Comparison of ENCODE assay signal across 1 cellular context in genomic region chr12:56333679-56334489, GRCh38.
TF ChIP-seq lines count a peak whose summit lies in the region.

PAN2 (minus strand) TSS chr12:56334000; CDS start chr12:56333094, 906 bp downstream.

TF ChIP-seq in K562, 482 proteins besides CTCF, POLR2A, EP300 and RAD21 (continued from another document and continues in another):
- peak; percentile 92 for TF ChIP-seq MGA (IDR thresholded peaks at IDR 0.05)
- 0 out of 2 replicates have a peak, but pooled peaks have one; percentile 43 for TF ChIP-seq ZNF41 (CRISPR knock-in tag; conservative IDR thresholded peaks at IDR 0.05)
- TF ChIP-seq CBX2 (IDR thresholded peaks at IDR 0.05; ENCODE audit: insufficient read depth, low read length, poor library complexity, severe bottlenecking): no peak
- TF ChIP-seq ZNF146 (CRISPR knock-in tag; IDR thresholded peaks at IDR 0.05; ENCODE audit: unreplicated experiment): no peak
- no peak for TF ChIP-seq CAMTA2 (CRISPR knock-in tag; conservative IDR thresholded peaks at IDR 0.05)
- no peak for TF ChIP-seq CCAR2 (IDR thresholded peaks at IDR 0.05; ENCODE audit: low read depth, low read length)
- peak; percentile 31; the same call in 1 of the 2 replicates for TF ChIP-seq ZBTB17 (CRISPR knock-in tag; IDR thresholded peaks at IDR 0.05)
- TF ChIP-seq RBFOX2 (IDR thresholded peaks at IDR 0.05; ENCODE audit: low read depth, low read length): peak; percentile 97
- no peak for TF ChIP-seq JUNB (CRISPR knock-in tag; conservative IDR thresholded peaks at IDR 0.05)
- TF ChIP-seq HMGXB4 (CRISPR knock-in tag; IDR thresholded peaks at IDR 0.05): no peak
- no peak for TF ChIP-seq ARHGAP35 (IDR thresholded peaks at IDR 0.05; ENCODE audit: partially characterized antibody)
- no peak for TF ChIP-seq ZFP36 (IDR thresholded peaks at IDR 0.05; ENCODE audit: low read depth, low read length, partially characterized antibody)
- TF ChIP-seq ZNF217 (CRISPR knock-in tag; IDR thresholded peaks at IDR 0.05): no peak
- TF ChIP-seq NR3C1 (CRISPR knock-in tag; IDR thresholded peaks at IDR 0.05): no peak
- peak; percentile 63 to 74 for TF ChIP-seq MLLT1 (IDR thresholded peaks at IDR 0.05)
- TF ChIP-seq ZNF655 (CRISPR knock-in tag; IDR thresholded peaks at IDR 0.05): no peak
- peak; percentile 85 for TF ChIP-seq NR2C1 (IDR thresholded peaks at IDR 0.05)
- TF ChIP-seq NR2C1 (tag; IDR thresholded peaks at IDR 0.05): peak; percentile 84
- TF ChIP-seq ZNF717 (CRISPR knock-in tag; IDR thresholded peaks at IDR 0.05): no peak
- TF ChIP-seq E2F3 (CRISPR knock-in tag; IDR thresholded peaks at IDR 0.05): peak; percentile 66; the same call in 1 of the 2 replicates
- peak; percentile 44 for TF ChIP-seq SMARCA4 (IDR thresholded peaks at IDR 0.05)
- TF ChIP-seq MCM2 (IDR thresholded peaks at IDR 0.05; ENCODE audit: low read depth): no peak
- no peak; the same call in 1 of the 2 replicates for TF ChIP-seq REST (CRISPR knock-in tag; IDR thresholded peaks at IDR 0.05; ENCODE audit: low read depth)
- TF ChIP-seq ZNF584 (CRISPR knock-in tag; IDR thresholded peaks at IDR 0.05; ENCODE audit: low read depth): peak; percentile 68; the same call in 1 of the 2 replicates
- TF ChIP-seq NCOR1 (IDR thresholded peaks at IDR 0.05): peak; percentile 36; the same call in 1 of the 2 replicates
- TF ChIP-seq PYGO2 (tag; IDR thresholded peaks at IDR 0.05): peak; percentile 10; the same call in 1 of the 2 replicates
- 0 out of 2 replicates have a peak, but pooled peaks have one; percentile 38 for TF ChIP-seq ZNF311 (CRISPR knock-in tag; IDR thresholded peaks at IDR 0.05)
- peak; percentile 57; the same call in 1 of the 2 replicates for TF ChIP-seq ZNF511 (CRISPR knock-in tag; IDR thresholded peaks at IDR 0.05)
- TF ChIP-seq ZFP30 (CRISPR knock-in tag; IDR thresholded peaks at IDR 0.05; ENCODE audit: borderline replicate concordance): no peak
- no peak for TF ChIP-seq WHSC1 (IDR thresholded peaks at IDR 0.05; ENCODE audit: low read length)
- TF ChIP-seq ZNF785 (CRISPR knock-in tag; IDR thresholded peaks at IDR 0.05): no peak
- TF ChIP-seq PRPF4 (IDR thresholded peaks at IDR 0.05; ENCODE audit: insufficient read depth, low read depth, low read length, poor library complexity, severe bottlenecking): no peak
- no peak for TF ChIP-seq MXD1 (CRISPR knock-in tag; IDR thresholded peaks at IDR 0.05; ENCODE audit: borderline replicate concordance, poor library complexity, severe bottlenecking)
- no peak for TF ChIP-seq HOMEZ (CRISPR knock-in tag; IDR thresholded peaks at IDR 0.05)
- TF ChIP-seq ZKSCAN8 (CRISPR knock-in tag; IDR thresholded peaks at IDR 0.05): peak; percentile 79; the same call in 1 of the 2 replicates
- TF ChIP-seq SMARCC2 (IDR thresholded peaks at IDR 0.05; ENCODE audit: low read depth): peak; percentile 25; the same call in 1 of the 2 replicates
